ENCODE assay signal across 13 cellular contexts in the genomic region with DNA sequence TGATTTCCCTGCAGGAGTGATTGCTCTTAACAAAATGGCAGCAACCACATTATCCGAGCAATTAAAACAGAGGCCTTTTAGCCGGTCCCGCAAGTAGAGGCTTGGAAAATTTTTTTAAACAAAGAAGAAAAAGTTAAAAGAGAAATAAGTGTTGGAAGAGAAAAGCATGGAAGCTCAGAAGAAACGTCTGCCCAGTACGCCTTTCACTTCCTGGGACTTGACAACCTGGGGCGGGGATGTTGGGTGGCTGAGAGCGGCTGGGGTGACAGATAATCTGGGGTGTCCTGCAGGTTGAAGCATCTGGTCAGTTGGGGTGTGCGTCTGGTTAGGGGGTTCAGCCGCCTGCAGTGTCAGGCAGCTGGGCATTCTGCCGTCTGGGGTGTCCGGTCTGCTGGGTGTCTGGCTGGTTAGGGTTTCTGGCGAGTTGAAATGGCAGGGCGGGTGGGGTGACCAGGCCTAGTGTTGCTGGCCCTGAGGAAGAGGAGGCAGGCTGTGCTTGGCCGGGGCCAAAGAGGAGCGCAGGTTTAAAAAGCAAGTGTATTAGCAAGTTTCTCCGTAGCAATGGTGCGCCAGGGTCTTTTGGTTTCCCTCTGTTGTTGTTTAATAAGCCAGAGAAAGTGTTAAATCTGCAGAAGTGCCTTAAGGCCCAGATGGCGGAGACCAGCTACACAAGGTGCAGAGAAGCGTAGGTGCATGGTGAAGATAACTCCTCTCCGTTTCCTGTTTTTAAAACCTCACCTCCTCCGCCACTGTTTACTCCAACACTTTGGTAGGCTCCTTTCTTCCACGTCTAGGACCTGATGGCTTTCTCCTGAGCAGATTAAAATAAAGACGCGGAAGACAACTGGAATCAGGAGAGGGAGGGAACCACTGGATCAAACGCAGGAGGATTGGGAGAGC. TPM values are rescaled to one million over a fixed set of nuclear protein-coding genes. Genes with fewer than 3 reads are reported as not detected.
DNase-seq lines count a peak whose midpoint lies in the region; TF ChIP-seq lines count a peak whose summit lies in the region.
"Had no signal": no experiment of that assay in that cellular context is flagged by ENCODE, and none has a peak within 500 bp of the region (broad histone marks: within the 10 kb centered on the region; RNA-seq: fewer than 3 reads in every experiment).

No MANE protein-coding gene starts in this region.

- peak overlapping the region; percentile 97 for H3K14ac ChIP-seq in trophoblast cell (ENCODE audit: low read length)

- H3K4ac ChIP-seq in trophoblast cell (ENCODE audit: low read depth, low read length) = peak overlapping the region; percentile 77

- H3K4me1 Mint-ChIP-seq in CD4-positive, alpha-beta memory T cell = peaks cover 11 to 52% (median 28%) of the 10 kb centered on the region in 4 donors
- peaks cover 52% of the 10 kb centered on the region for H3K4me1 Mint-ChIP-seq in endothelial cell (ENCODE audit: unreplicated experiment)

- peaks cover 0 to 5% of the 10 kb centered on the region in 2 donors for H3K36me3 Mint-ChIP-seq in CD4-positive, alpha-beta memory T cell
- H3K36me3 Mint-ChIP-seq in endothelial cell (ENCODE audit: low read depth, unreplicated experiment) = peaks cover 8% of the 10 kb centered on the region

- POLR2A ChIA-PET in CD4-positive, alpha-beta memory T cell (lab: Charles Lee; ENCODE audit: partially characterized antibody) = no interaction called here

- 42 to 47% methylated on average over 25 of the region's 25 CpGs for WGBS in GM23248 (ENCODE audit: low coverage in 1 of 2, low lambda C conversion rate in 2 of 2, missing lambda C conversion rate in 2 of 2), 2 experiments
- WGBS in trophoblast cell (ENCODE audit: extremely low coverage, insufficient coverage, insufficient read length) = no CpG with 5 or more reads among the region's 25 CpGs

- H2BK5ac ChIP-seq in trophoblast cell (ENCODE audit: low read depth, low read length, poor library complexity) = peak overlapping the region; percentile 97

- no peak overlapping the region for H3K27ac ChIP-seq in CD4-positive, alpha-beta memory T cell (ENCODE audit: low read depth, low read length)
- H3K27ac ChIP-seq in GM23248 (peak overlapping the region; percentile 100), trophoblast cell (ENCODE audit: low read depth, low read length) (peak overlapping the region; percentile 98)

- peak overlapping the region; percentile 90 for H2AFZ ChIP-seq in GM23248
- no peak overlapping the region for H2AFZ ChIP-seq in trophoblast cell (ENCODE audit: insufficient read depth, low read length, poor library complexity)

- peaks cover 54% of the 10 kb centered on the region for H3K79me1 ChIP-seq in trophoblast cell (ENCODE audit: low read length)

- no peak for TF ChIP-seq CTCF in endothelial cell (IDR thresholded peaks at IDR 0.05; ENCODE audit: unreplicated experiment)

- in situ Hi-C loops in GM23248 (cut with MboI) = loop anchor here (10.0 to 25.0 kb wide), 2 partner anchors 630 to 788 kb away; no protein-coding TSS in a partner anchor

- peak overlapping the region in 5 of 7 donors; percentile 37 to 81 (median 64) for H3K27ac Mint-ChIP-seq in CD4-positive, alpha-beta memory T cell
- H3K27ac Mint-ChIP-seq in endothelial cell (ENCODE audit: unreplicated experiment) = no peak overlapping the region

- peaks cover 14% of the 10 kb centered on the region for H3K4me1 ChIP-seq in CD4-positive, alpha-beta memory T cell (ENCODE audit: insufficient read depth, low read length)
- peaks cover 41% of the 10 kb centered on the region for H3K4me1 ChIP-seq in GM23248 (ENCODE audit: insufficient read depth)
- peaks cover 30 to 35% of the 10 kb centered on the region in 2 experiments for H3K4me1 ChIP-seq in trophoblast cell (ENCODE audit: control insufficient read depth in 1 of 2, insufficient read depth in 2 of 2, low read length in 2 of 2)

- H3F3A ChIP-seq in GM23248 (ENCODE audit: insufficient read depth) = peaks cover 42% of the 10 kb centered on the region

- peak overlapping the region; percentile 99 for H4K91ac ChIP-seq in trophoblast cell (ENCODE audit: low read depth, low read length)

- no peaks in the 10 kb centered on the region for H3K9me2 ChIP-seq in GM23248 (ENCODE audit: insufficient read depth)

- peaks cover 0 to 60% (median 34%) of the 10 kb centered on the region in 8 donors for H3K9me3 Mint-ChIP-seq in CD4-positive, alpha-beta memory T cell
- no peaks in the 10 kb centered on the region for H3K9me3 Mint-ChIP-seq in endothelial cell (ENCODE audit: unreplicated experiment)

- peak overlapping the region in 7 of 8 donors; percentile 15 to 72 (median 47) for H3K4me3 Mint-ChIP-seq in CD4-positive, alpha-beta memory T cell
- peak overlapping the region; percentile 58 for H3K4me3 Mint-ChIP-seq in endothelial cell (ENCODE audit: unreplicated experiment)

- H4K8ac ChIP-seq in trophoblast cell (ENCODE audit: low read depth, low read length) = peak overlapping the region; percentile 91

- intact Hi-C loops in CD4-positive, alpha-beta memory T cell (cut with micrococcal nuclease) = no loop called here

- H3K79me2 ChIP-seq in GM23248 (ENCODE audit: insufficient read depth) (peaks cover 60% of the 10 kb centered on the region), trophoblast cell (ENCODE audit: control insufficient read depth, insufficient read depth, low read length, poor library complexity) (peaks cover 13% of the 10 kb centered on the region)

- no peak overlapping the region for H3K23ac ChIP-seq in trophoblast cell (ENCODE audit: low read length)

- peaks cover 92% of the 10 kb centered on the region for H3K27me3 ChIP-seq in CD4-positive, alpha-beta memory T cell (ENCODE audit: insufficient read depth, low read length)
- no peaks in the 10 kb centered on the region for H3K27me3 ChIP-seq in GM23248 (replicated peaks; ENCODE audit: insufficient read depth)
- H3K27me3 ChIP-seq in trophoblast cell (ENCODE audit: insufficient read depth, low read length) = peaks cover 19% of the 10 kb centered on the region

- H2BK120ac ChIP-seq in trophoblast cell (ENCODE audit: insufficient read depth, low read length, poor library complexity) = peak overlapping the region; percentile 94

- H3K4me2 ChIP-seq in GM23248 (ENCODE audit: unreplicated experiment) (peak overlapping the region; percentile 97), trophoblast cell (ENCODE audit: low read length) (peak overlapping the region; percentile 89)

- H3K9ac ChIP-seq in GM23248 (peak overlapping the region; percentile 98), trophoblast cell (ENCODE audit: low read length) (peak overlapping the region; percentile 10)

- H3K9me3 ChIP-seq in CD4-positive, alpha-beta memory T cell (ENCODE audit: control insufficient read depth in 1 of 2, low read length in 2 of 2) = no peaks in the 10 kb centered on the region
- no peaks in the 10 kb centered on the region for H3K9me3 ChIP-seq in GM23248 (ENCODE audit: low read depth)
- H3K9me3 ChIP-seq in trophoblast cell (ENCODE audit: insufficient read depth, low read depth, low read length) = no peaks in the 10 kb centered on the region

- H3K18ac ChIP-seq in trophoblast cell (ENCODE audit: low read length) = peak overlapping the region; percentile 94

- H2BK12ac ChIP-seq in trophoblast cell (ENCODE audit: low read length) = peak overlapping the region; percentile 99

- peak overlapping the region; percentile 85 for H2AK5ac ChIP-seq in trophoblast cell (ENCODE audit: low read length)

- CTCF ChIA-PET in CD4-positive, alpha-beta memory T cell (lab: Charles Lee; ENCODE audit: partially characterized antibody) = interaction anchor here (1.4 kb wide), 1 partner anchor 31 kb away, joined by 3 read pairs; no protein-coding TSS in a partner anchor

- H4K12ac ChIP-seq in trophoblast cell (ENCODE audit: low read depth, low read length) = peak overlapping the region; percentile 45

- no peak overlapping the region for H3K4me3 ChIP-seq in CD4-positive, alpha-beta memory T cell (ENCODE audit: low read length in 2 of 2)
- H3K4me3 ChIP-seq in GM23248 = peak overlapping the region; percentile 97
- no peak overlapping the region for H3K4me3 ChIP-seq in trophoblast cell (ENCODE audit: low read depth, low read length)

- no peak for DNase-seq in CD4-positive, alpha-beta memory T cell
- no peak for DNase-seq in GM23248
- no peak for DNase-seq in endothelial cell (ENCODE audit: low spot score)
- no peak for DNase-seq in trophoblast cell
- no peak for DNase-seq in effector CD4-positive, alpha-beta T cell
- no peak for DNase-seq in NK-92 treated with Interleukin-12 subunit alpha and Interleukin-12 subunit beta, amount 100 ng/mL, for 24 hours (lab: John Stamatoyannopoulos, UW)
- no peak for DNase-seq in NCI-H524 treated with DMSO at 0.1 percent for 48 hours (lab: John Stamatoyannopoulos, UW)
- DNase-seq: COR-L47; GOT3; NCI-H1105; NCI-H510A; nucleus accumbens; stimulated activated naive CD4-positive, alpha-beta T cell had no signal

- no peaks in the 10 kb centered on the region for H4K20me1 ChIP-seq in GM23248 (ENCODE audit: insufficient read depth)

- no peaks in the 10 kb centered on the region for H3K36me3 ChIP-seq in CD4-positive, alpha-beta memory T cell (ENCODE audit: insufficient read depth, low read length)
- H3K36me3 ChIP-seq in GM23248 (ENCODE audit: low read depth) (no peaks in the 10 kb centered on the region), trophoblast cell (ENCODE audit: control insufficient read depth in 1 of 2, insufficient read depth in 2 of 2, low read length in 2 of 2) (no peaks in the 10 kb centered on the region)

- peaks cover 71 to 83% of the 10 kb centered on the region in 2 donors for H3K27me3 Mint-ChIP-seq in CD4-positive, alpha-beta memory T cell
- peaks cover 62% of the 10 kb centered on the region for H3K27me3 Mint-ChIP-seq in endothelial cell (ENCODE audit: unreplicated experiment)

RNA-seq across cellular contexts. Expression of a gene that starts 5.6 kb away (rescaled TPM):
- not detected for total RNA-seq in CD4-positive, alpha-beta memory T cell
- polyA plus RNA-seq in CD4-positive, alpha-beta memory T cell = not detected
- total RNA-seq in GM23248 (2014; rRNA removed; shearing (Covaris generic)) = 11.2 and 13.4 TPM in 2 replicates
- 17.8 and 19.3 TPM in 2 replicates for polyA plus RNA-seq in GM23248 (2016; fragmentation: Nextera tagmentation; extraction: Ambion mirVana)
- 1.5 TPM for total RNA-seq in endothelial cell (ENCODE audit: unreplicated experiment)
- polyA plus RNA-seq in trophoblast cell (2013) = 12.4 and 13.9 TPM in 2 replicates
